Comparison of ENCODE assay signal across 12 cellular contexts in the genomic region with DNA sequence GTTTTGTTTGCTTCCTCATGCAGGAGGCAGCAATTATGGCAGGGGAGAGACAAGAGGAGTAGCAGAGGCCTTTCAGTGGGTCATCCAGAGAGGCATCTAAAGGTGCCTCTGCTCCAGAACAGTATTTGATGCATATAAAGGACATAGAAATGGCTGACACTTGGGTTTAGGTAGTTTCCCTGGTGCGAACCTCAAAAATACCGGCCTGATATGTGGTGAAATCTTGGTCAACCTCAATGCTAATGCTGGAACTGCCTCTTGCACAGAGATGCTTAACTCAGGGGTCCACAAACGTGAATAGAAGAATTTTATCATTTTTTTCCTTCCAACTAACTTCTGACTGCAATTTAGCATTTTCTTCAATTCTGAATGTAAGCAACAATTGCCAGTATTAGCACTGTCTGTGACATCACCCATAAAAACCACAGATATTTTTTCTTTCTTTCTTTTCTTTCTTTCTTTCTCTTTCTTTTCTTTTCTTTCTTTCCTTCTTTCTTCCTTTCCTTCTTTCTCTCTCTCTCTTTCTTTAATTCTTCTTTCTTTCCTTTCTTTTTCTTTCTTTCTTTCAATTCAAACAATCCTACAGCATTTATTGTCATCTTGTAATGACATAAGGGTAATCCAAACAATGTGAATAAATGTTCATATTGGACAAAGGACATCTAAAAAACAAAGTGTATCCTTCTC.
DNase-seq lines count a peak whose midpoint lies in the region; ATAC-seq, FAIRE-seq and TF ChIP-seq lines count a peak whose summit lies in the region.
"Had no signal": no experiment of that assay in that cellular context is flagged by ENCODE, and none has a peak within 500 bp of the region (broad histone marks: within the 10 kb centered on the region; RNA-seq: fewer than 3 reads in every experiment).

No MANE protein-coding gene starts in this region.

- no peak for DNase-seq in GM12891 (ENCODE audit: insufficient read length, low spot score)
- DNase-seq in fibroblast of peridontal ligament (ENCODE audit: extremely low read depth): peak; percentile 9
- no peak for DNase-seq in HEK293T (ENCODE audit: extremely low spot score)
- DNase-seq in hippocampal formation (lab: John Stamatoyannopoulos, UW): no peak
- no peak for DNase-seq in HT-29 (ENCODE audit: low spot score)
- DNase-seq: activated naive CD4-positive, alpha-beta T cell treated with anti-CD3 and anti-CD28 coated beads, Interleukin-2, amount 10 ng/mL, durations not matched to agents 7 days and 5 days; KBM-7; NCI-H2227 treated with DMSO at 0.1 percent for 48 hours had no signal

- peak; percentile 59 for FAIRE-seq in GM12891 (lab: Jason Lieb, UNC)
- FAIRE-seq: D721Med had no signal

- CTCF ChIA-PET in HEK293T (lab: Yijun Ruan, JAX): no interaction called here

- no peak for TF ChIP-seq POLR2A in GM12891 (IDR thresholded peaks at IDR 0.05; ENCODE audit: low read depth, low read length)

- POLR2A ChIA-PET in HEK293T (lab: Yijun Ruan, JAX): no interaction called here

- ATAC-seq in GM19328 (IDR thresholded peaks at IDR 0.05; ENCODE audit: unreplicated experiment) (peak; percentile 61), HG03432 (IDR thresholded peaks at IDR 0.05; ENCODE audit: unreplicated experiment) (peak; percentile 60), esophagus mucosa (no peak)

TF ChIP-seq in GM12891, 5 proteins besides CTCF, POLR2A, EP300 and RAD21:
- no peak for TF ChIP-seq SPI1 (IDR thresholded peaks at IDR 0.05; ENCODE audit: low read depth, low read length)

TF ChIP-seq in HEK293T, 16 proteins besides CTCF, POLR2A, EP300 and RAD21:
- TF ChIP-seq ZNF384 (IDR thresholded peaks at IDR 0.05): no peak
- no peak for TF ChIP-seq SP1 (IDR thresholded peaks at IDR 0.05)
- TF ChIP-seq NFRKB (IDR thresholded peaks at IDR 0.05): no peak
